9 cellular contexts compared by ENCODE assay signal in the genomic region with DNA sequence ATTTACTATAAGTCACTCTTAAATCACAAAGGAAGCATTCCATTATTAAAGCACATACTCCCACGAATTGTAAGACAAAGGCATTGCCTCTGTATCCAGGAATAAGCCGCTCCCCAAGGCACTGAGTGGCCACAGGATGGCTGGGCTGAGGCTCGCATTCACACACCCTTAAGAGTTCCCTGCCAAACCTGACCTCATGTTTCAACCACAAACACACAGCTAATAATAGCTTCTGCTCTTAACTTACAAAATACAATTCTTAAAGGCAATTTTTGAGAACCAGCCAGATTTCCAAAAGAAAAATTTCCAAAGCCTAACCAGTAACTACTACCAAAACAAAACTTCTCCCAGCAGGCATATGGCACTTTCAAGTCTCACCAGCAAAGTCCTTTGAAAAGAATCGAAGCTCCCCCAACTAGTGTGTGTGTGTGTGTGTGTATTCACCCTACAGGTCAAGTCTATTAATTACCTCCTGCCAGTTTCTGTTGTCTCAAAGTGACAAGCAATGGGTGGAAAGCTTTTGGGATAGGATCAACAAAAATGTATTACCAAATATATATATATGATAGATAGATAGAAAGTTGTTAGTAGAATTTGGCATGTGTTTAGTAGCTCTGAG. TPM values are rescaled to one million over a fixed set of nuclear protein-coding genes. Genes with fewer than 3 reads are reported as not detected.
DNase-seq lines count a peak whose midpoint lies in the region; ATAC-seq and TF ChIP-seq lines count a peak whose summit lies in the region.
"Had no signal": no experiment of that assay in that cellular context is flagged by ENCODE, and none has a peak within 500 bp of the region (broad histone marks: within the 10 kb centered on the region; RNA-seq: fewer than 3 reads in every experiment).

No MANE protein-coding gene starts in this region.

- H3K27ac ChIP-seq in suprapubic skin, result no peak overlapping the region
- H3K27ac ChIP-seq: RWPE1 had no signal

- intact Hi-C loops in sciatic nerve (cut with DNase I) (no loop called here), natural killer cell (cut with micrococcal nuclease) (no loop called here)

- no peaks in the 10 kb centered on the region for H3K36me3 Mint-ChIP-seq in natural killer cell

- no peak overlapping the region for H3K4me3 Mint-ChIP-seq in natural killer cell

- no peaks in the 10 kb centered on the region for H3K36me3 ChIP-seq in suprapubic skin

- no peak for TF ChIP-seq CTCF in natural killer cell (IDR thresholded peaks at IDR 0.05)
- TF ChIP-seq CTCF in suprapubic skin (IDR thresholded peaks at IDR 0.05), result no peak

- H3K4me1 ChIP-seq in suprapubic skin, result no peaks in the 10 kb centered on the region

- WGBS in suprapubic skin, result 33% methylated on average over 4 of the region's 4 CpGs

- H3K4me1 Mint-ChIP-seq in natural killer cell, result no peaks in the 10 kb centered on the region

- no peak for TF ChIP-seq POLR2A in suprapubic skin (IDR thresholded peaks at IDR 0.05)

- ATAC-seq in GM18858 (IDR thresholded peaks at IDR 0.05; ENCODE audit: unreplicated experiment) (peak; percentile 66), HG02973 (IDR thresholded peaks at IDR 0.05; ENCODE audit: unreplicated experiment) (peak; percentile 82), sciatic nerve (peak; percentile 92), natural killer cell (no peak)

- no peak overlapping the region for H3K4me3 ChIP-seq in suprapubic skin

- no peak overlapping the region for H3K27ac Mint-ChIP-seq in natural killer cell

- no peaks in the 10 kb centered on the region for H3K27me3 Mint-ChIP-seq in natural killer cell (ENCODE audit: low read depth in 2 of 2)

- H3K9me3 ChIP-seq in suprapubic skin, result no peaks in the 10 kb centered on the region

- H3K27me3 ChIP-seq in suprapubic skin, result no peaks in the 10 kb centered on the region

- peaks cover 0 to 6% of the 10 kb centered on the region in 2 donors for H3K9me3 Mint-ChIP-seq in natural killer cell

- DNase-seq in dedifferentiated amniotic fluid mesenchymal stem cell (ENCODE audit: extremely low spot score) (peak; percentile 68), sciatic nerve (ENCODE audit: low spot score) (no peak), natural killer cell (no peak), suprapubic skin (ENCODE audit: low spot score in 2 of 2) (no peak), germinal center (ENCODE audit: low spot score) (no peak), SIG-M5 treated with dmso at 0.1 percent for 504 hours (lab: John Stamatoyannopoulos, UW; ENCODE audit: unreplicated experiment) (no peak)

- no peak for TF ChIP-seq EP300 in suprapubic skin (IDR thresholded peaks at IDR 0.05)

RNA-seq across cellular contexts. Expression of gene ARHGAP6, which starts 36.0 kb away (rescaled TPM):
- total RNA-seq in sciatic nerve, result 13.8 TPM
- total RNA-seq in natural killer cell, result 1 to 10 TPM in 2 of 3 donors, under 1 TPM in 1; 0.32 to 1.9 (median 1.8) TPM
- 1 to 10 TPM; 1.6 to 6.7 (median 3.1) TPM for total RNA-seq in suprapubic skin

Comparison
In these comparisons a context has a peak if more than half of its experiments do, and no peak if none do; other contexts are left out.
1. ATAC-seq: peak in GM18858 (single experiment), HG02973 (single experiment) and sciatic nerve (single experiment); none in natural killer cell (0 of 3).